Comparison of ENCODE assay signal across 8 cellular contexts in the genomic region with DNA sequence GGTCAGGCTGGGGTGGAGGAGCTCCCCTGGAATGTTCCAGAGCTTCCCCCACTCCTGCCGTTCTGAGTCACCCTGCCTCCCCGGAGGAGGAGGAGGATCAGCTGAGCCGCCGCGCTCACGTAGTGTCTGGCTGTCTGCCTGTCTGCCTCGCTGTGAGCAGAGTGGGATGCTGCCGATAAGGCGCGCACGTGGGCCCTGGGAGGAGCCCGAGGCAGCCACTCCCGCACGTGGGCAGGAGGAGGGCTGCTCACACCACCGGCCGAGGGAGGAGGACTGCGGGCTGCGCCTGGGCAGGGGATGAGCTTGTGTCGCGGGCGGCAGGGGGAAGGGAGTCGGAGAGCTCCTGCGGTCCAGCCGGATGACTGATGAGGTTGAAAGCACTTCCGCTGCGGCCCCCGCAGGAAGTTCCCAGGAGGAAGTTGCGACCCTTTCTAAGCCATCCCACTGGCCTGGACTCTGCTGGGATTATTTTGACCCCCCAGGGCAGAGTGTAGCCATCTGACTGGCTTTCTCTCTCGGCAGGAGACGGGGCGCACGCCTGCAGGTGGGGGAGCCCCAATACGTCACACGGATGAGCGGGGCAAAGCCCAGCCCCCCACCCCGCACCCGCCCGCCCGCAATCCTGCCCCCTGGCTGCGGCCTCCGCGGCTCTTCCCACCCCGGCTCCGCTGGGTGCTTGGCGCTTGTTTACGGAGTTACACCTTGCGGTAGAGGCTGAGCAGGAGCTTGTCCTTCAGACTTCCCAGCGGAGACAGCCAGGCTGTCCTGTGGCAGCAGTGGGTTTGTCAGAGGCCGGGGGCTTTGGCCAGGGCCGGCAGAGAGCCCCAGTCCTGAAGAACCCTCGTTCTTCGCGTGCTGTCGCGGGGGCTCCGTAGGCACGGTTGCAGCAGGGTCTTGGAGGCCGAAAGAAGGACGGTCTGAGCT. TPM values are rescaled to one million over a fixed set of nuclear protein-coding genes. Genes with fewer than 3 reads are reported as not detected.
DNase-seq lines count a peak whose midpoint lies in the region; ATAC-seq and TF ChIP-seq lines count a peak whose summit lies in the region.

No MANE protein-coding gene starts in this region.

- CTCF ChIA-PET in HEK293 (lab: Yijun Ruan, JAX): interaction anchor here (0.6 to 2.1 kb wide), 22 partner anchors 8 to 841 kb away, joined by 3 to 12 read pairs (median 4); no protein-coding TSS in a partner anchor

- TF ChIP-seq CTCF in GM06990 (IDR thresholded peaks at IDR 0.05; ENCODE audit: insufficient read depth, low read length, poor library complexity, severe bottlenecking) (peak; percentile 23), HEK293 (tag by site-specific recombination; IDR thresholded peaks at IDR 0.05) (peak; percentile 49; the same call in 1 of the 2 replicates), ascending aorta (IDR thresholded peaks at IDR 0.05) (peak in 2 of 3 experiments; percentile 32 to 48), right atrium auricular region (IDR thresholded peaks at IDR 0.05) (peak in 1 of 2 donors; percentile 81), prostate gland (IDR thresholded peaks at IDR 0.05) (peak in 3 of 4 experiments; percentile 28 to 41 (median 29)), upper lobe of right lung (IDR thresholded peaks at IDR 0.05) (peak; percentile 35)

- H3K4me1 ChIP-seq in HEK293 (ENCODE audit: control insufficient read depth, insufficient read depth, low read length) (peaks cover 6% of the 10 kb centered on the region; the same call in 1 of the 2 replicates), ascending aorta (peaks cover 27 to 57% of the 10 kb centered on the region in 2 donors), right atrium auricular region (peaks cover 0 to 62% of the 10 kb centered on the region in 2 donors), prostate gland (replicated peaks) (peaks cover 27% of the 10 kb centered on the region), upper lobe of right lung (peaks cover 77% of the 10 kb centered on the region)

- H3K36me3 ChIP-seq in GM06990 (ENCODE audit: control insufficient read depth, insufficient read depth, low read length) (peaks cover 5% of the 10 kb centered on the region), HEK293 (ENCODE audit: control insufficient read depth in 2 of 2, insufficient read depth in 1 of 2, low read length in 2 of 2) (peaks cover 0 to 21% of the 10 kb centered on the region in 2 experiments; a peak in 2 of 3 replicates), ascending aorta (peaks cover 0 to 7% of the 10 kb centered on the region in 2 donors), right atrium auricular region (peaks cover 5% of the 10 kb centered on the region), prostate gland (no peaks in the 10 kb centered on the region), upper lobe of right lung (peaks cover 14% of the 10 kb centered on the region)

- intact Hi-C loops in ascending aorta (cut with DNase I): loop anchor here (1.0 to 10.0 kb wide), 4 partner anchors 30 to 1964 kb away; a partner anchor contains a TSS
- intact Hi-C loops in prostate gland (cut with DNase I): no loop called here
- intact Hi-C loops in upper lobe of right lung (cut with DNase I): no loop called here

- POLR2A ChIA-PET in HEK293 (lab: Yijun Ruan, JAX): interaction anchor here (0.8 to 3.1 kb wide), 19 partner anchors 9 to 736 kb away, joined by 3 to 25 read pairs (median 5); a partner anchor contains a TSS

- TF ChIP-seq POLR2A in prostate gland (IDR thresholded peaks at IDR 0.05): peak; percentile 85

- peak; percentile 90 for DNase-seq in GM06990 (ENCODE audit: extremely low read depth, insufficient read length)
- peak; percentile 53 for DNase-seq in NCI-H1048 (lab: John Stamatoyannopoulos, UW)
- peak; percentile 83 for DNase-seq in T-helper 22 cell (ENCODE audit: low read depth)
- DNase-seq in ascending aorta (ENCODE audit: low spot score in 2 of 2): peak; percentile 89 to 98
- DNase-seq in right atrium auricular region (ENCODE audit: low spot score): peak; percentile 97
- DNase-seq in prostate gland (ENCODE audit: low spot score): peak; percentile 93
- peak; percentile 98 for DNase-seq in upper lobe of right lung

- H3K9me3 ChIP-seq in HEK293 (ENCODE audit: control insufficient read depth, insufficient read depth, low read depth, low read length) (no peaks in the 10 kb centered on the region), ascending aorta (no peaks in the 10 kb centered on the region), right atrium auricular region (no peaks in the 10 kb centered on the region), prostate gland (no peaks in the 10 kb centered on the region), upper lobe of right lung (no peaks in the 10 kb centered on the region)

- H3K27me3 ChIP-seq in GM06990 (replicated peaks; ENCODE audit: control insufficient read depth, insufficient read depth, low read length) (no peaks in the 10 kb centered on the region), ascending aorta (no peaks in the 10 kb centered on the region), right atrium auricular region (no peaks in the 10 kb centered on the region), prostate gland (replicated peaks; ENCODE audit: insufficient read depth) (no peaks in the 10 kb centered on the region), upper lobe of right lung (no peaks in the 10 kb centered on the region)

- H3K27ac ChIP-seq in HEK293 (ENCODE audit: extremely low read depth, low read depth, low read length) (peak overlapping the region; percentile 38), ascending aorta (peak overlapping the region; percentile 90 to 91), right atrium auricular region (peak overlapping the region; percentile 91 to 95), prostate gland (peak overlapping the region; percentile 83 to 86), upper lobe of right lung (peak overlapping the region; percentile 89)

- H3K4me3 ChIP-seq in GM06990 (replicated peaks; ENCODE audit: low read depth, low read length) (peak overlapping the region; percentile 67), HEK293 (ENCODE audit: low read depth, low read length) (peak overlapping the region; percentile 67), ascending aorta (peak overlapping the region; percentile 57 to 70), right atrium auricular region (peak overlapping the region; percentile 43 to 56), prostate gland (peak overlapping the region; percentile 30 to 32), upper lobe of right lung (peak overlapping the region; percentile 55)

- ATAC-seq in upper lobe of right lung: peak; percentile 88

- WGBS in prostate gland: 7% methylated on average over 46 of the region's 59 CpGs

TF ChIP-seq in HEK293, 187 proteins besides CTCF, POLR2A, EP300 and RAD21 (continues in another document):
- TF ChIP-seq OSR2 (tag by site-specific recombination; IDR thresholded peaks at IDR 0.05) (peak; percentile 78), ZNF169 (tag by site-specific recombination; IDR thresholded peaks at IDR 0.05) (no peak), KLF8 (tag by site-specific recombination; IDR thresholded peaks at IDR 0.05) (peak; percentile 97), ZNF785 (tag by site-specific recombination; IDR thresholded peaks at IDR 0.05) (peak; percentile 88), ZEB2 (tag by site-specific recombination; IDR thresholded peaks at IDR 0.05) (peak; percentile 95), ZNF221 (tag by site-specific recombination; IDR thresholded peaks at IDR 0.05; ENCODE audit: borderline replicate concordance) (no peak), ZSCAN23 (tag by site-specific recombination; IDR thresholded peaks at IDR 0.05) (peak; percentile 98), ZBTB21 (tag by site-specific recombination; IDR thresholded peaks at IDR 0.05) (peak; percentile 76), ZNF501 (tag by site-specific recombination; IDR thresholded peaks at IDR 0.05) (no peak), ZNF610 (tag by site-specific recombination; IDR thresholded peaks at IDR 0.05; ENCODE audit: borderline replicate concordance) (peak; percentile 91)
- TF ChIP-seq, protein P1, sequence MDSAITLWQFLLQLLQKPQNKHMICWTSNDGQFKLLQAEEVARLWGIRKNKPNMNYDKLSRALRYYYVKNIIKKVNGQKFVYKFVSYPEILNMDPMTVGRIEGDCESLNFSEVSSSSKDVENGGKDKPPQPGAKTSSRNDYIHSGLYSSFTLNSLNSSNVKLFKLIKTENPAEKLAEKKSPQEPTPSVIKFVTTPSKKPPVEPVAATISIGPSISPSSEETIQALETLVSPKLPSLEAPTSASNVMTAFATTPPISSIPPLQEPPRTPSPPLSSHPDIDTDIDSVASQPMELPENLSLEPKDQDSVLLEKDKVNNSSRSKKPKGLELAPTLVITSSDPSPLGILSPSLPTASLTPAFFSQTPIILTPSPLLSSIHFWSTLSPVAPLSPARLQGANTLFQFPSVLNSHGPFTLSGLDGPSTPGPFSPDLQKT (IDR thresholded peaks at IDR 0.05; ENCODE audit: borderline replicate concordance, low read depth, low read length): no peak
- TF ChIP-seq, protein P2, sequence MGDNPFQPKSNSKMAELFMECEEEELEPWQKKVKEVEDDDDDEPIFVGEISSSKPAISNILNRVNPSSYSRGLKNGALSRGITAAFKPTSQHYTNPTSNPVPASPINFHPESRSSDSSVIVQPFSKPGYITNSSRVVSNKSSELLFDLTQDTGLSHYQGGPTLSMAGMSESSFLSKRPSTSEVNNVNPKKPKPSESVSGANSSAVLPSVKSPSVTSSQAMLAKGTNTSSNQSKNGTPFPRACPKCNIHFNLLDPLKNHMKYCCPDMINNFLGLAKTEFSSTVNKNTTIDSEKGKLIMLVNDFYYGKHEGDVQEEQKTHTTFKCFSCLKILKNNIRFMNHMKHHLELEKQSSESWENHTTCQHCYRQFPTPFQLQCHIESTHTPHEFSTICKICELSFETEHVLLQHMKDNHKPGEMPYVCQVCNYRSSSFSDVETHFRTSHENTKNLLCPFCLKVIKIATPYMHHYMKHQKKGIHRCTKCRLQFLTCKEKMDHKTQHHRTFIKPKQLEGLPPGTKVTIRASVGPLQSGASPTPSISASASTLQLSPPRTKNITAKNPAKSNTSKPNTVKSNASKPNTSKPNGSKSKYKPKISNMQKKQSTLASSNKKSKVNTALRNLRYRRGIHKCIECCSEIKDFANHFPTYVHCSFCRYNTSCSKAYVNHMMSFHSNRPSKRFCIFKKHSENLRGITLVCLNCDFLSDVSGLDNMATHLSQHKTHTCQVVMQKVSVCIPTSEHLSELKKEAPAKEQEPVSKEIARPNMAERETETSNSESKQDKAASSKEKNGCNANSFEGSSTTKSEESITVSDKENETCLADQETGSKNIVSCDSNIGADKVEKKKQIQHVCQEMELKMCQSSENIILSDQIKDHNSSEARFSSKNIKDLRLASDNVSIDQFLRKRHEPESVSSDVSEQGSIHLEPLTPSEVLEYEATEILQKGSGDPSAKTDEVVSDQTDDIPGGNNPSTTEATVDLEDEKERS (tag by site-specific recombination; IDR thresholded peaks at IDR 0.05): 0 out of 2 replicates have a peak, but pooled peaks have one; percentile 1

RNA-seq across cellular contexts. Expression of a gene that starts 9.8 kb away (rescaled TPM):
- total RNA-seq in ascending aorta: 102 TPM
- 10 to 100 TPM; 29.1 to 45.7 TPM for total RNA-seq in right atrium auricular region
- 100 to 1,000 TPM in 1 of 2 donors, 10 to 100 TPM in 1; 61.4 to 161 TPM for total RNA-seq in prostate gland
- total RNA-seq in upper lobe of right lung: 280 TPM

RNA-seq across cellular contexts. Expression of a gene that starts 47.4 kb away (rescaled TPM):
- total RNA-seq in ascending aorta (8.7 TPM), right atrium auricular region (1 to 10 TPM; 8.3 to 8.4 TPM), prostate gland (10 to 100 TPM; 13.3 to 34.7 TPM), upper lobe of right lung (148 TPM)

Comparison
In these comparisons a context has a peak if more than half of its experiments do, and no peak if none do; other contexts are left out.
1. Peak in every context shown above with its lines: DNase-seq, ATAC-seq, H3K4me3 ChIP-seq and H3K27ac ChIP-seq.
2. H3K27ac ChIP-seq: peak in every context shown above with its lines; median percentile 93 in right atrium auricular region; 90 in ascending aorta; 89 in upper lobe of right lung; 84 in prostate gland; 38 in HEK293.